In genomic region chr4:96713271-96713670, GRCh38 we compare ENCODE assay signal across 2 cellular contexts.
TF ChIP-seq lines count a peak whose summit lies in the region.

No MANE protein-coding gene starts in this region.

TF ChIP-seq in SK-N-SH treated with all-trans-retinoic acid at 6 μM for 48 hours, 23 proteins besides CTCF, POLR2A, EP300 and RAD21 (continued from another document):
- no peak for TF ChIP-seq TSHZ2 (CRISPR knock-in tag; IDR thresholded peaks at IDR 0.05)

TF ChIP-seq in SK-N-SH, 30 proteins besides CTCF, POLR2A, EP300 and RAD21 (continued from another document):
- TF ChIP-seq PBX3 (IDR thresholded peaks at IDR 0.05) = no peak
- TF ChIP-seq RXRA (IDR thresholded peaks at IDR 0.05; ENCODE audit: borderline replicate concordance, low read depth) = no peak
- no peak for TF ChIP-seq MAX (IDR thresholded peaks at IDR 0.05; ENCODE audit: low read depth)
